25 cellular contexts compared by ENCODE assay signal in genomic region chr15:99974246-99974645, GRCh38.
"Had no signal": no experiment of that assay in that cellular context is flagged by ENCODE, and none has a peak within 500 bp of the region (broad histone marks: within the 10 kb centered on the region; RNA-seq: fewer than 3 reads in every experiment).

No MANE protein-coding gene starts in this region.

- H3K27ac Mint-ChIP-seq: immature natural killer cell; memory B cell; naive thymus-derived CD4-positive, alpha-beta T cell; nephron progenitor cell; neural progenitor cell; stimulated activated effector memory CD8-positive, alpha-beta T cell treated with anti-CD3 and anti-CD28 coated beads, Interleukin-12 subunit alpha, Interleukin-12 subunit beta, amount 100 ng/mL, for 72 hours; stimulated activated naive CD8-positive, alpha-beta T cell treated with anti-CD3 and anti-CD28 coated beads, Interleukin-15, Interleukin-2, amounts not matched to agents 100 ng/mL and 50 ng/mL, for 24 hours; type B pancreatic cell had no signal

- H3K4me3 Mint-ChIP-seq: immature natural killer cell; memory B cell; naive thymus-derived CD4-positive, alpha-beta T cell; nephron progenitor cell; neural progenitor cell; stimulated activated effector memory CD8-positive, alpha-beta T cell treated with anti-CD3 and anti-CD28 coated beads, Interleukin-12 subunit alpha, Interleukin-12 subunit beta, amount 100 ng/mL, for 72 hours; stimulated activated naive CD8-positive, alpha-beta T cell treated with anti-CD3 and anti-CD28 coated beads, Interleukin-15, Interleukin-2, amounts not matched to agents 100 ng/mL and 50 ng/mL, for 24 hours; type B pancreatic cell had no signal

- ATAC-seq: heart left ventricle; mucosa of descending colon; naive thymus-derived CD4-positive, alpha-beta T cell; pancreas; right cardiac atrium; sciatic nerve; stimulated activated effector memory CD8-positive, alpha-beta T cell treated with anti-CD3 and anti-CD28 coated beads, Interleukin-12 subunit alpha, Interleukin-12 subunit beta, amount 100 ng/mL, for 72 hours had no signal

- H3K27me3 Mint-ChIP-seq: naive thymus-derived CD4-positive, alpha-beta T cell; stimulated activated naive CD8-positive, alpha-beta T cell treated with anti-CD3 and anti-CD28 coated beads, Interleukin-15, Interleukin-2, amounts not matched to agents 100 ng/mL and 50 ng/mL, for 24 hours; type B pancreatic cell had no signal

- H3K36me3 ChIP-seq: heart left ventricle, left ventricle myocardium inferior, neural progenitor cell, pancreas, prostate gland, suprapubic skin, thoracic aorta, vagina had no signal

- H3K9me3 Mint-ChIP-seq: immature natural killer cell; memory B cell; naive thymus-derived CD4-positive, alpha-beta T cell; nephron progenitor cell; neural progenitor cell; stimulated activated effector memory CD8-positive, alpha-beta T cell treated with anti-CD3 and anti-CD28 coated beads, Interleukin-12 subunit alpha, Interleukin-12 subunit beta, amount 100 ng/mL, for 72 hours; stimulated activated naive CD8-positive, alpha-beta T cell treated with anti-CD3 and anti-CD28 coated beads, Interleukin-15, Interleukin-2, amounts not matched to agents 100 ng/mL and 50 ng/mL, for 24 hours; type B pancreatic cell had no signal

- H3K4me2 ChIP-seq: neural progenitor cell had no signal

- H3K4me1 Mint-ChIP-seq: immature natural killer cell; memory B cell; naive thymus-derived CD4-positive, alpha-beta T cell; stimulated activated effector memory CD8-positive, alpha-beta T cell treated with anti-CD3 and anti-CD28 coated beads, Interleukin-12 subunit alpha, Interleukin-12 subunit beta, amount 100 ng/mL, for 72 hours had no signal

- H2AFZ ChIP-seq: neural progenitor cell had no signal

- H3K27ac ChIP-seq: heart left ventricle, left ventricle myocardium inferior, neural progenitor cell, pancreas, prostate gland, skin epidermis, suprapubic skin, thoracic aorta, tibial artery, vagina had no signal

- H3K27me3 ChIP-seq: heart left ventricle, neural progenitor cell, pancreas, suprapubic skin, tibial artery, vagina had no signal

- H3K4me3 ChIP-seq: heart left ventricle, left ventricle myocardium inferior, mucosa of descending colon, neural progenitor cell, pancreas, prostate gland, skin epidermis, suprapubic skin, thoracic aorta, tibial artery, vagina had no signal

- H3K9me3 ChIP-seq: heart left ventricle, left ventricle myocardium inferior, mucosa of descending colon, pancreas, prostate gland, suprapubic skin, thoracic aorta, tibial artery, vagina had no signal

- H3K9ac ChIP-seq: neural progenitor cell had no signal

- DNase-seq: heart left ventricle; hypothalamus; immature natural killer cell; left ventricle myocardium inferior; midbrain; mucosa of descending colon; naive thymus-derived CD4-positive, alpha-beta T cell; nephron progenitor cell; pancreas; retina; right cardiac atrium; stimulated activated CD4-positive, alpha-beta T cell treated with anti-CD3 and anti-CD28 coated beads, Interleukin-4, amount 100 ng/mL, for 24 hours; stimulated activated naive CD4-positive, alpha-beta T cell; tibial artery had no signal

- H3K36me3 Mint-ChIP-seq: immature natural killer cell; memory B cell; neural progenitor cell; stimulated activated effector memory CD8-positive, alpha-beta T cell treated with anti-CD3 and anti-CD28 coated beads, Interleukin-12 subunit alpha, Interleukin-12 subunit beta, amount 100 ng/mL, for 72 hours; type B pancreatic cell had no signal

- H3K4me1 ChIP-seq: heart left ventricle, left ventricle myocardium inferior, pancreas, prostate gland, tibial artery, vagina had no signal
